ENCODE assay signal across 10 cellular contexts in the genomic region with DNA sequence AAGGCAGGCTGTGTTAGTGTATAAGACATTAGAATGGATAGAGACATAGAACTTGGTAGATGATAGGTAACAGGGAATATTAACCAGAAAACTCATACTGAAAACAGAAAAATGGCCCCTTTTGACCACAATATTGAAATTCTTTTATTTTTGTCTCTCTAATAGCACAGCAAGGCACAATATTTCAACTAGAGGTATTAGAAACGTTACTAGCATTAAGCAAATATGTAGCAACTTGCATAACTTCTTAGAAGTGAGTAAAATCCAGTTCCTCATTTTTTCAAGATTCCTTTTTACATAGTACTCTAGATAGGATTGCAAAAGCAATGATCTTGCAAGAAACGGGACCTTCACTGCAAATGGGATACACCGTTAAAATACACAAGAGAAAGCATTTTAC.
A peak's percentile ranks its signal among the peaks of the same experiment; 100 is the strongest.
DNase-seq lines count a peak whose midpoint lies in the region; ATAC-seq and TF ChIP-seq lines count a peak whose summit lies in the region.
"Had no signal": no experiment of that assay in that cellular context is flagged by ENCODE, and none has a peak within 500 bp of the region (broad histone marks: within the 10 kb centered on the region; RNA-seq: fewer than 3 reads in every experiment).

No MANE protein-coding gene starts in this region.

- no peak overlapping the region for H3K4me3 ChIP-seq in fibroblast of the aortic adventitia (ENCODE audit: low read depth, low read length)
- H3K4me3 ChIP-seq: SJSA1 had no signal

- peak; percentile 42 for DNase-seq in fibroblast of the aortic adventitia (ENCODE audit: low read depth)
- no peak for DNase-seq in 8988T
- no peak for DNase-seq in NCI-H2107 treated with DMSO at 0.1 percent for 48 hours (lab: John Stamatoyannopoulos, UW; ENCODE audit: unreplicated experiment)
- no peak for DNase-seq in NCI-H526 treated with DMSO at 0.1 percent for 48 hours (lab: John Stamatoyannopoulos, UW)
- DNase-seq in T-helper 2 cell treated with Interferon-gamma antibody and Interleukin-4, amounts not matched to agents 5 μg/mL and 100 μg/mL, for 36 hours (ENCODE audit: low spot score), result no peak
- DNase-seq: COR-L47 had no signal

- no peaks in the 10 kb centered on the region for H3K27me3 Mint-ChIP-seq in T-helper 2 cell treated with Interferon-gamma antibody and Interleukin-4, amounts not matched to agents 5 μg/mL and 100 μg/mL, for 36 hours (ENCODE audit: low read depth)

- no peak overlapping the region for H3K27ac Mint-ChIP-seq in T-helper 2 cell treated with Interferon-gamma antibody and Interleukin-4, amounts not matched to agents 5 μg/mL and 100 μg/mL, for 36 hours

- H3K36me3 Mint-ChIP-seq in T-helper 2 cell treated with Interferon-gamma antibody and Interleukin-4, amounts not matched to agents 5 μg/mL and 100 μg/mL, for 36 hours (ENCODE audit: low read depth), result no peaks in the 10 kb centered on the region

- H3K4me1 Mint-ChIP-seq in T-helper 2 cell treated with Interferon-gamma antibody and Interleukin-4, amounts not matched to agents 5 μg/mL and 100 μg/mL, for 36 hours (ENCODE audit: low read depth), result no peaks in the 10 kb centered on the region

- no peaks in the 10 kb centered on the region for H3K9me3 Mint-ChIP-seq in T-helper 2 cell treated with Interferon-gamma antibody and Interleukin-4, amounts not matched to agents 5 μg/mL and 100 μg/mL, for 36 hours

- ATAC-seq in GM18502 (IDR thresholded peaks at IDR 0.05; ENCODE audit: poor library complexity, unreplicated experiment) (peak; percentile 50), GM21723 (IDR thresholded peaks at IDR 0.05; ENCODE audit: unreplicated experiment) (peak; percentile 35), HG03558 (IDR thresholded peaks at IDR 0.05; ENCODE audit: extremely low read depth, unreplicated experiment) (peak; percentile 28)

- H3K4me3 Mint-ChIP-seq in T-helper 2 cell treated with Interferon-gamma antibody and Interleukin-4, amounts not matched to agents 5 μg/mL and 100 μg/mL, for 36 hours, result no peak overlapping the region

- TF ChIP-seq CTCF in fibroblast of the aortic adventitia (IDR thresholded peaks at IDR 0.05; ENCODE audit: insufficient read depth, low read length), result no peak
